ENCODE assay signal across 7 cellular contexts in the genomic region with DNA sequence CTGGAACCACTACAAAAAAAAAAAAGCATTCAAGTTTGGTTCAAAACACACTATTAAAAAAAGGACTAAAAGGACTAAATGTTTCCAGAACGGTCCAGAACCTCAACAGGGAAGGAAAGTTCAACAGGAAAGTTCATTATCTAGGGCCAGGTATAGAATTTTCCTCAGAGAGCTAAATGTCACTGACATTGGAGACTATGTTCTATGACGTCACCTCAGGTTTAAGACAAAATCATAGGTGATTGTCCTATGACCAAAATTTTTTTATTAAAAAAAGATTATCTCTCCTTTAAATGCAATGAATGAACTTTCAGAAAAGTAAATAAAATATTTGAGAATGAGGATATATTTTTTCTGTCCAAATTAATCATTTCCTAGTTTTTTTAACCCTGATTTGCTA.
"Had no signal": no experiment of that assay in that cellular context is flagged by ENCODE, and none has a peak within 500 bp of the region (broad histone marks: within the 10 kb centered on the region; RNA-seq: fewer than 3 reads in every experiment).

No MANE protein-coding gene starts in this region.

- H3K9ac ChIP-seq: GM23248 had no signal

- H3K4me3 ChIP-seq: GM23248, HAP-1 had no signal

- H3K27ac ChIP-seq: GM23248 had no signal

- H2AFZ ChIP-seq: GM23248 had no signal

- ATAC-seq: HCT116 had no signal

- H3K9me3 ChIP-seq: HAP-1 had no signal

- DNase-seq: GM23248, GOT3, H7, KG1 had no signal

- H3K4me1 ChIP-seq: HAP-1 had no signal

- FAIRE-seq: HTR-8/SVneo had no signal

- H3K36me3 ChIP-seq: HAP-1 had no signal
